In genomic region chr19:10289167-10289835, GRCh38 we compare ENCODE assay signal across 1 cellular context.
TF ChIP-seq lines count a peak whose summit lies in the region.

No MANE protein-coding gene starts in this region.

TF ChIP-seq in IMR-90, 13 proteins besides CTCF, POLR2A, EP300 and RAD21 (continued from another document):
- TF ChIP-seq ELK1 (IDR thresholded peaks at IDR 0.05; ENCODE audit: borderline replicate concordance, low read depth, low read length) (no peak), BHLHE40 (IDR thresholded peaks at IDR 0.05; ENCODE audit: low read depth, low read length) (peak; percentile 88), RCOR1 (IDR thresholded peaks at IDR 0.05; ENCODE audit: insufficient replicate concordance, low read length) (no peak)
